9 cellular contexts compared by ENCODE assay signal in genomic region chr20:62804632-62805364, GRCh38. TPM values are rescaled to one million over a fixed set of nuclear protein-coding genes. Genes with fewer than 3 reads are reported as not detected.
DNase-seq lines count a peak whose midpoint lies in the region; ATAC-seq, FAIRE-seq and TF ChIP-seq lines count a peak whose summit lies in the region.
"Had no signal": no experiment of that assay in that cellular context is flagged by ENCODE, and none has a peak within 500 bp of the region (broad histone marks: within the 10 kb centered on the region; RNA-seq: fewer than 3 reads in every experiment).

A gene with protein sequence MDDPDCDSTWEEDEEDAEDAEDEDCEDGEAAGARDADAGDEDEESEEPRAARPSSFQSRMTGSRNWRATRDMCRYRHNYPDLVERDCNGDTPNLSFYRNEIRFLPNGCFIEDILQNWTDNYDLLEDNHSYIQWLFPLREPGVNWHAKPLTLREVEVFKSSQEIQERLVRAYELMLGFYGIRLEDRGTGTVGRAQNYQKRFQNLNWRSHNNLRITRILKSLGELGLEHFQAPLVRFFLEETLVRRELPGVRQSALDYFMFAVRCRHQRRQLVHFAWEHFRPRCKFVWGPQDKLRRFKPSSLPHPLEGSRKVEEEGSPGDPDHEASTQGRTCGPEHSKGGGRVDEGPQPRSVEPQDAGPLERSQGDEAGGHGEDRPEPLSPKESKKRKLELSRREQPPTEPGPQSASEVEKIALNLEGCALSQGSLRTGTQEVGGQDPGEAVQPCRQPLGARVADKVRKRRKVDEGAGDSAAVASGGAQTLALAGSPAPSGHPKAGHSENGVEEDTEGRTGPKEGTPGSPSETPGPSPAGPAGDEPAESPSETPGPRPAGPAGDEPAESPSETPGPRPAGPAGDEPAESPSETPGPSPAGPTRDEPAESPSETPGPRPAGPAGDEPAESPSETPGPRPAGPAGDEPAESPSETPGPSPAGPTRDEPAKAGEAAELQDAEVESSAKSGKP (plus strand): TSS chr20:62804835. CDS start chr20:62804860, 25 bp downstream.

- H3K27me3 ChIP-seq in CD4-positive, alpha-beta T cell (ENCODE audit: control insufficient read depth, insufficient read depth, low read length) = no peaks in the 10 kb centered on the region
- H3K27me3 ChIP-seq in endothelial cell of umbilical vein (ENCODE audit: control insufficient read depth in 2 of 2, insufficient read depth in 2 of 2, low read length in 2 of 2) (no peaks in the 10 kb centered on the region), mononuclear cell (ENCODE audit: insufficient read depth, low read length) (no peaks in the 10 kb centered on the region)

- H3K9me3 Mint-ChIP-seq in CD4-positive, alpha-beta T cell = no peaks in the 10 kb centered on the region

- POLR2A ChIA-PET in CD4-positive, alpha-beta T cell (lab: Charles Lee) = interaction anchor here (0.6 to 2.9 kb wide), 8 partner anchors 9 to 153 kb away, joined by 3 to 49 read pairs (median 3); partner anchors contain the start of genes GID8 and MRGBP
- POLR2A ChIA-PET in endothelial cell of umbilical vein (lab: Charles Lee) = interaction anchor here (0.6 kb wide), 1 partner anchor 54 kb away, joined by 3 read pairs; no protein-coding TSS in a partner anchor

- H3K79me2 ChIP-seq in endothelial cell of umbilical vein (ENCODE audit: control insufficient read depth, insufficient read depth, low read length) = peaks cover 23% of the 10 kb centered on the region

- no peaks in the 10 kb centered on the region for H3K9me1 ChIP-seq in endothelial cell of umbilical vein (replicated peaks; ENCODE audit: control insufficient read depth, extremely low read depth, insufficient read depth, low read length)

- H4K20me1 ChIP-seq in endothelial cell of umbilical vein (replicated peaks; ENCODE audit: control insufficient read depth, extremely low read depth, insufficient read depth, low read length) = no peaks in the 10 kb centered on the region

- H3K36me3 ChIP-seq in endothelial cell of umbilical vein (ENCODE audit: control insufficient read depth in 2 of 2, extremely low read depth in 1 of 2, insufficient read depth in 2 of 2, low read length in 2 of 2) = peaks cover 8 to 18% of the 10 kb centered on the region in 2 experiments

- peak within 1 kb of the TSS; percentile 100 for H3K4me3 Mint-ChIP-seq in CD4-positive, alpha-beta T cell

- peak; percentile 59 for ATAC-seq in CD4-positive, alpha-beta T cell (ENCODE audit: poor library complexity)
- ATAC-seq in GM21528 (IDR thresholded peaks at IDR 0.05; ENCODE audit: low FRiP score, unreplicated experiment) (peak; percentile 51), GM21360 (IDR thresholded peaks at IDR 0.05; ENCODE audit: unreplicated experiment) (no peak)

- intact Hi-C loops in CD4-positive, alpha-beta T cell (cut with DNase I, micrococcal nuclease) = loop anchor here (1.0 to 5.0 kb wide), 5 partner anchors 8 to 502 kb away; partner anchors contain the start of genes MRGBP (in 2 of the 2), ADRM1 (in 1 of the 2), DIDO1 (in 1 of the 2) and SLCO4A1 (in 1 of the 2)
- intact Hi-C loops in endothelial cell of umbilical vein (cut with micrococcal nuclease) = loop anchor here (5.0 to 10.0 kb wide), 2 partner anchors 302 to 420 kb away; partner anchors contain the start of gene RPS21

- peak; percentile 52 to 81 (median 63) for DNase-seq in CD4-positive, alpha-beta T cell
- DNase-seq in NCI-H69 (lab: John Stamatoyannopoulos, UW) (peak; percentile 69), endothelial cell of umbilical vein (ENCODE audit: low read depth, low spot score) (peak; percentile 46)
- peak; percentile 88 for DNase-seq in activated CD8-positive, alpha-beta memory T cell treated with anti-CD3 and anti-CD28 coated beads, Interleukin-2, amount 50 U/mL, for 48 hours
- peak; percentile 47 to 49 for DNase-seq in stimulated activated CD8-positive, alpha-beta memory T cell treated with anti-CD3 and anti-CD28 coated beads, Interleukin-7, amount 100 ng/mL, for 1 hour (ENCODE audit: low read depth in 2 of 2)

- H3K27ac Mint-ChIP-seq in CD4-positive, alpha-beta T cell = peak within 1 kb of the TSS; percentile 97

- dilution Hi-C loops in endothelial cell of umbilical vein (cut with MboI; ENCODE audit: extremely low pct_ligation_motif_present, low sequenced_read_pairs) = no loop called here

- CTCF ChIA-PET in CD4-positive, alpha-beta T cell (lab: Charles Lee) = interaction anchor here (0.8 kb wide), 1 partner anchor 305 kb away, joined by 5 read pairs; no protein-coding TSS in a partner anchor
- CTCF ChIA-PET in endothelial cell of umbilical vein (lab: Charles Lee) = interaction anchor here (0.7 to 2.2 kb wide), 4 partner anchors 10 to 660 kb away, joined by 3 to 7 read pairs (median 3); no protein-coding TSS in a partner anchor

- peak within 1 kb of the TSS; percentile 44 for H3K4me2 ChIP-seq in endothelial cell of umbilical vein (ENCODE audit: insufficient read depth, low read length)

- peaks cover 4% of the 10 kb centered on the region for H3K27me3 Mint-ChIP-seq in CD4-positive, alpha-beta T cell

- H3K9me3 ChIP-seq in CD4-positive, alpha-beta T cell (ENCODE audit: control insufficient read depth, low read length) = no peaks in the 10 kb centered on the region
- H3K9me3 ChIP-seq in endothelial cell of umbilical vein (replicated peaks; ENCODE audit: control insufficient read depth, insufficient read depth, low read length) (no peaks in the 10 kb centered on the region), mononuclear cell (ENCODE audit: low read depth, low read length) (no peaks in the 10 kb centered on the region)

- no peak for TF ChIP-seq CTCF in CD4-positive, alpha-beta T cell (IDR thresholded peaks at IDR 0.05)
- TF ChIP-seq CTCF in endothelial cell of umbilical vein (IDR thresholded peaks at IDR 0.05; ENCODE audit: extremely low read depth in 1 of 2, insufficient read depth in 1 of 2, low read depth in 1 of 2, low read length in 2 of 2) = no peak

- H3K4me1 ChIP-seq in endothelial cell of umbilical vein (ENCODE audit: control insufficient read depth, extremely low read depth, insufficient read depth, low read length) (peaks cover 11% of the 10 kb centered on the region), mononuclear cell (ENCODE audit: insufficient read depth, low read length) (peaks cover 54% of the 10 kb centered on the region)

- peak within 1 kb of the TSS; percentile 21 for H3K9ac ChIP-seq in endothelial cell of umbilical vein (replicated peaks; ENCODE audit: extremely low read depth, insufficient read depth, low read length)

- H3K36me3 Mint-ChIP-seq in CD4-positive, alpha-beta T cell (ENCODE audit: low read depth) = peaks cover 40% of the 10 kb centered on the region

- peak; percentile 62 for FAIRE-seq in endothelial cell of umbilical vein (lab: Jason Lieb, UNC)
- FAIRE-seq: endometrium had no signal

- H3K4me3 ChIP-seq in endothelial cell of umbilical vein (replicated peaks in 1 of 3; ENCODE audit: insufficient read depth in 1 of 3, low read depth in 1 of 3, low read length in 3 of 3) (peak within 1 kb of the TSS; percentile 52 to 96 (median 57)), mononuclear cell (ENCODE audit: low read length) (peak within 1 kb of the TSS; percentile 73)

- peak; percentile 24 for TF ChIP-seq POLR2A in endothelial cell of umbilical vein (IDR thresholded peaks at IDR 0.05; ENCODE audit: low read depth, low read length)

- BruUV-seq in endothelial cell of umbilical vein (replicated peaks; lab: Mats Ljungman, UMichigan) = no TSS peak

- peak within 1 kb of the TSS; percentile 76 for H2AFZ ChIP-seq in endothelial cell of umbilical vein (ENCODE audit: low read depth, low read length)

- H3K27ac ChIP-seq in CD4-positive, alpha-beta T cell (ENCODE audit: low read depth, low read length) = peak within 1 kb of the TSS; percentile 60
- H3K27ac ChIP-seq in endothelial cell of umbilical vein (ENCODE audit: insufficient read depth, low read depth, low read length) = no peak within 1 kb of the TSS

- H3K4me1 Mint-ChIP-seq in CD4-positive, alpha-beta T cell (ENCODE audit: low read depth) = peaks cover 34% of the 10 kb centered on the region

TF ChIP-seq in endothelial cell of umbilical vein, 7 proteins besides CTCF, POLR2A, EP300 and RAD21:
- peak; percentile 63 for TF ChIP-seq POLR2AphosphoS5 (IDR thresholded peaks at IDR 0.05; ENCODE audit: insufficient read depth, low read depth, low read length)
- no peak for TF ChIP-seq MYC (IDR thresholded peaks at IDR 0.05; ENCODE audit: low read depth, low read length)
- TF ChIP-seq EZH2 (IDR thresholded peaks at IDR 0.05; ENCODE audit: borderline replicate concordance, low read depth, low read length, severe bottlenecking) = no peak
- TF ChIP-seq, protein P1, sequence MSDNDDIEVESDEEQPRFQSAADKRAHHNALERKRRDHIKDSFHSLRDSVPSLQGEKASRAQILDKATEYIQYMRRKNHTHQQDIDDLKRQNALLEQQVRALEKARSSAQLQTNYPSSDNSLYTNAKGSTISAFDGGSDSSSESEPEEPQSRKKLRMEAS (IDR thresholded peaks at IDR 0.05; ENCODE audit: insufficient read depth, insufficient read length) = no peak
- TF ChIP-seq JUN (IDR thresholded peaks at IDR 0.05; ENCODE audit: borderline replicate concordance, insufficient read depth, insufficient read length, low read depth) = no peak
- no peak for TF ChIP-seq GATA2 (IDR thresholded peaks at IDR 0.05; ENCODE audit: insufficient read depth, insufficient read length, low read depth, low read length)

RNA-seq across cellular contexts. Expression of the gene that starts here (rescaled TPM):
- 10 to 100 TPM; 54.5 to 56.0 TPM for total RNA-seq in CD4-positive, alpha-beta T cell
- total RNA-seq in endothelial cell of umbilical vein = 35.1 and 44.0 TPM in 2 replicates
- polyA plus RNA-seq in endothelial cell of umbilical vein = 30.4 and 30.8 TPM in 2 replicates
- 30.0 and 36.7 TPM in 2 replicates for polyA plus RNA-seq in endothelial cell of umbilical vein (2011; cell fraction: cytosol; rRNA removed)
- polyA plus RNA-seq in endothelial cell of umbilical vein (2011; cell fraction: nucleus; rRNA removed) = 38.4 and 43.1 TPM in 2 replicates
- polyA plus RNA-seq in endothelial cell of umbilical vein (2012) = 24.5 and 27.1 TPM in 2 replicates
- 18.0 and 22.8 TPM in 2 replicates for polyA minus RNA-seq in endothelial cell of umbilical vein
- polyA minus RNA-seq in endothelial cell of umbilical vein (2011; cell fraction: cytosol; rRNA and poly(A)+ RNA removed) = 31.2 TPM
- 5.7 and 10.0 TPM in 2 replicates for polyA minus RNA-seq in endothelial cell of umbilical vein (2011; cell fraction: nucleus; rRNA and poly(A)+ RNA removed)
- 51.5 TPM for total RNA-seq in mononuclear cell
